15 cellular contexts compared by ENCODE assay signal in genomic region chr2:238120463-238121298, GRCh38. TPM values are rescaled to one million over a fixed set of nuclear protein-coding genes. Genes with fewer than 3 reads are reported as not detected.
DNase-seq lines count a peak whose midpoint lies in the region; ATAC-seq and TF ChIP-seq lines count a peak whose summit lies in the region.
"Had no signal": no experiment of that assay in that cellular context is flagged by ENCODE, and none has a peak within 500 bp of the region (broad histone marks: within the 10 kb centered on the region; RNA-seq: fewer than 3 reads in every experiment).

No MANE protein-coding gene starts in this region.

- intact Hi-C loops in thyroid gland (cut with DNase I) = no loop called here

- H3K4me3 Mint-ChIP-seq in neural progenitor cell = no peak overlapping the region
- H3K4me3 Mint-ChIP-seq: activated CD4-positive, alpha-beta memory T cell treated with anti-CD3 and anti-CD28 coated beads for 36 hours had no signal

- H3K4me1 Mint-ChIP-seq in neural progenitor cell = no peaks in the 10 kb centered on the region

- H3K4me2 ChIP-seq in neural progenitor cell = peak overlapping the region; percentile 31

- peaks cover 4% of the 10 kb centered on the region for H3K9me3 Mint-ChIP-seq in neural progenitor cell
- H3K9me3 Mint-ChIP-seq: activated CD4-positive, alpha-beta memory T cell treated with anti-CD3 and anti-CD28 coated beads for 36 hours had no signal

- H3F3A ChIP-seq in neural progenitor cell (ENCODE audit: low read depth) = no peaks in the 10 kb centered on the region

- H3K4me3 ChIP-seq in neural progenitor cell (no peak overlapping the region), thyroid gland (replicated peaks in 1 of 3) (no peak overlapping the region)
- H3K4me3 ChIP-seq: sigmoid colon had no signal

- H3K36me3 ChIP-seq in neural progenitor cell (no peaks in the 10 kb centered on the region), thyroid gland (no peaks in the 10 kb centered on the region)
- H3K36me3 ChIP-seq: sigmoid colon had no signal

- no peak for TF ChIP-seq POLR2A in thyroid gland (IDR thresholded peaks at IDR 0.05)

- no peaks in the 10 kb centered on the region for H3K36me3 Mint-ChIP-seq in neural progenitor cell
- H3K36me3 Mint-ChIP-seq: activated CD4-positive, alpha-beta memory T cell treated with anti-CD3 and anti-CD28 coated beads for 36 hours had no signal

- no peak overlapping the region for H3K9ac ChIP-seq in neural progenitor cell

- H3K79me2 ChIP-seq in neural progenitor cell (ENCODE audit: low read depth) = no peaks in the 10 kb centered on the region

- peaks cover 7% of the 10 kb centered on the region for H3K27me3 Mint-ChIP-seq in neural progenitor cell (ENCODE audit: insufficient read depth, low read depth)

- peaks cover 26% of the 10 kb centered on the region for H3K27me3 ChIP-seq in foreskin keratinocyte
- peaks cover 14% of the 10 kb centered on the region for H3K27me3 ChIP-seq in neural progenitor cell
- no peaks in the 10 kb centered on the region for H3K27me3 ChIP-seq in thyroid gland

- peak overlapping the region; percentile 42 for H2AFZ ChIP-seq in neural progenitor cell (replicated peaks)

- ATAC-seq in foreskin keratinocyte = peak; percentile 37

- DNase-seq in ELR (ENCODE audit: low read depth) (peak; percentile 25), NCI-H69 (lab: John Stamatoyannopoulos, UW) (peak; percentile 9), foreskin keratinocyte (no peak), neural progenitor cell (ENCODE audit: low spot score) (peak; percentile 63), NCI-H2029 (lab: John Stamatoyannopoulos, UW) (no peak), NCI-H1048 (lab: John Stamatoyannopoulos, UW) (no peak), GF-D8 (lab: John Stamatoyannopoulos, UW) (no peak), thyroid gland (no peak)
- DNase-seq: activated CD4-positive, alpha-beta memory T cell treated with anti-CD3 and anti-CD28 coated beads for 36 hours; activated effector memory CD4-positive, alpha-beta T cell treated with Interleukin-2 at 50 U/mL for 16 hours; central memory CD4-positive, alpha-beta T cell; NCI-H187 treated with DMSO at 0.1 percent for 48 hours; sigmoid colon; T-helper 2 cell had no signal

- no peaks in the 10 kb centered on the region for H3K9me3 ChIP-seq in neural progenitor cell (ENCODE audit: low read depth)
- no peaks in the 10 kb centered on the region for H3K9me3 ChIP-seq in thyroid gland
- H3K9me3 ChIP-seq: sigmoid colon had no signal

- TF ChIP-seq CTCF in foreskin keratinocyte (conservative IDR thresholded peaks at IDR 0.05) (no peak), neural progenitor cell (IDR thresholded peaks at IDR 0.05) (peak; percentile 38), thyroid gland (IDR thresholded peaks at IDR 0.05) (no peak)

- H4K20me1 ChIP-seq in neural progenitor cell (ENCODE audit: low read depth) = no peaks in the 10 kb centered on the region

- H3K27ac Mint-ChIP-seq in neural progenitor cell = no peak overlapping the region
- H3K27ac Mint-ChIP-seq: activated CD4-positive, alpha-beta memory T cell treated with anti-CD3 and anti-CD28 coated beads for 36 hours had no signal

- WGBS in thyroid gland, 2 donors = 51 to 80% methylated on average over 1 to 14 of the region's 30 CpGs

- H3K4me1 ChIP-seq in foreskin keratinocyte = no peaks in the 10 kb centered on the region
- H3K4me1 ChIP-seq in neural progenitor cell = peaks cover 7% of the 10 kb centered on the region
- H3K4me1 ChIP-seq in thyroid gland = no peaks in the 10 kb centered on the region
- H3K4me1 ChIP-seq: sigmoid colon had no signal

- H3K27ac ChIP-seq in foreskin keratinocyte (no peak overlapping the region), neural progenitor cell (no peak overlapping the region), thyroid gland (no peak overlapping the region)
- H3K27ac ChIP-seq: sigmoid colon had no signal

RNA-seq across cellular contexts. Expression of gene KLHL30, which starts 17.8 kb away (rescaled TPM):
- total RNA-seq in foreskin keratinocyte (not detected in 2 replicates), neural progenitor cell (ENCODE audit: low replicate concordance) (0.06 TPM in 1 of 2 replicates, not detected in the other), thyroid gland (under 1 TPM; 0.20 to 0.67 (median 0.38) TPM)
- polyA plus RNA-seq in foreskin keratinocyte = not detected in 2 replicates
- total RNA-seq: activated CD4-positive, alpha-beta memory T cell treated with anti-CD3 and anti-CD28 coated beads for 36 hours; mononuclear cell had no signal

RNA-seq across cellular contexts. Expression of gene ESPNL, which starts 20.5 kb away (rescaled TPM):
- total RNA-seq in foreskin keratinocyte (0.25 and 0.92 TPM in 2 replicates), neural progenitor cell (ENCODE audit: low replicate concordance) (0.58 and 0.59 TPM in 2 replicates), thyroid gland (1 to 10 TPM in 3 of 4 donors, under 1 TPM in 1; 0.11 to 3.8 (median 2.6) TPM)
- polyA plus RNA-seq in foreskin keratinocyte = 0.20 and 0.71 TPM in 2 replicates

RNA-seq across cellular contexts. Expression of gene ERFE, which starts 38.1 kb away (rescaled TPM):
- total RNA-seq in foreskin keratinocyte (0.28 and 0.75 TPM in 2 replicates), neural progenitor cell (ENCODE audit: low replicate concordance) (0.09 TPM in 1 of 2 replicates, not detected in the other), thyroid gland (10 to 100 TPM in 1 of 4 donors, 1 to 10 TPM in 3; 2.8 to 15.3 (median 5.8) TPM)
- polyA plus RNA-seq in foreskin keratinocyte = 0.43 and 0.46 TPM in 2 replicates
- total RNA-seq: activated CD4-positive, alpha-beta memory T cell treated with anti-CD3 and anti-CD28 coated beads for 36 hours had no signal

RNA-seq across cellular contexts. Expression of gene SCLY, which starts 59.9 kb away (rescaled TPM):
- 23.5 and 24.6 TPM in 2 replicates for total RNA-seq in foreskin keratinocyte
- 21.6 and 27.8 TPM in 2 replicates for polyA plus RNA-seq in foreskin keratinocyte
- 35.6 and 44.1 TPM in 2 replicates for total RNA-seq in neural progenitor cell (ENCODE audit: low replicate concordance)
- total RNA-seq in thyroid gland = 10 to 100 TPM; 21.8 to 48.2 (median 31.0) TPM

Comparison
In these comparisons a context has a peak if more than half of its experiments do, and no peak if none do; other contexts are left out.
1. DNase-seq: peak in ELR (single experiment), NCI-H69 (single experiment) and neural progenitor cell (single experiment); none in foreskin keratinocyte (0 of 2), NCI-H2029 (single experiment), NCI-H1048 (single experiment), GF-D8 (single experiment) and thyroid gland (0 of 2).